14 cellular contexts compared by ENCODE assay signal in genomic region chr3:46898321-46899150, GRCh38. TPM values are rescaled to one million over a fixed set of nuclear protein-coding genes. Genes with fewer than 3 reads are reported as not detected.
DNase-seq lines count a peak whose midpoint lies in the region; ATAC-seq and TF ChIP-seq lines count a peak whose summit lies in the region.
"Had no signal": no experiment of that assay in that cellular context is flagged by ENCODE, and none has a peak within 500 bp of the region (broad histone marks: within the 10 kb centered on the region; RNA-seq: fewer than 3 reads in every experiment).

No MANE protein-coding gene starts in this region.

- no peak overlapping the region for H3K4me3 ChIP-seq in left lung
- H3K4me3 ChIP-seq: breast epithelium had no signal

- H3K4me3 Mint-ChIP-seq in activated T-cell treated with anti-CD3 and anti-CD28 coated beads, Interleukin-2, amount 50 U/mL, for 4 hours = no peak overlapping the region
- peak overlapping the region; percentile 16 for H3K4me3 Mint-ChIP-seq in activated T-helper 17 cell treated with anti-CD3 and anti-CD28 coated beads, Interleukin-2, amount 50 U/mL, for 72 hours
- H3K4me3 Mint-ChIP-seq in stimulated activated naive B cell treated with anti-CD40 and anti-IgM and Interleukin-4, amounts not matched to agents 10 μg/mL and 1 μg/mL and 100 μg/mL, for 72 hours = peak overlapping the region; percentile 64 to 69
- H3K4me3 Mint-ChIP-seq: activated T-cell treated with anti-CD3 and anti-CD28 coated beads, Interleukin-2, amount 50 U/mL, for 24 hours had no signal

- peaks cover 10 to 45% of the 10 kb centered on the region in 2 donors for H3K27me3 ChIP-seq in left lung

- H3K9me3 ChIP-seq in left lung = no peaks in the 10 kb centered on the region
- H3K9me3 ChIP-seq: breast epithelium, Peyer's patch had no signal

- no peak for DNase-seq in activated T-cell treated with anti-CD3 and anti-CD28 coated beads, Interleukin-2, amount 50 U/mL, for 4 hours
- no peak for DNase-seq in activated T-cell treated with anti-CD3 and anti-CD28 coated beads, Interleukin-2, amount 50 U/mL, for 1 hour
- DNase-seq in left lung (peak in 1 of 2 donors; percentile 81), NOMO-1 treated with DMSO at 0.1 percent for 48 hours (lab: John Stamatoyannopoulos, UW; ENCODE audit: unreplicated experiment) (no peak), HPDE6-E6E7 (ENCODE audit: extremely low spot score) (no peak), medulla oblongata (ENCODE audit: extremely low spot score) (no peak)
- DNase-seq in stimulated activated naive B cell treated with anti-CD40 and anti-IgM and Interleukin-4, amounts not matched to agents 10 μg/mL and 1 μg/mL and 100 μg/mL, for 72 hours = no peak
- DNase-seq: ACHN; activated T-cell treated with anti-CD3 and anti-CD28 coated beads, Interleukin-2, amount 50 U/mL, for 24 hours; NCI-H2107; Peyer's patch had no signal

- H3K27ac ChIP-seq in left lung = no peak overlapping the region
- H3K27ac ChIP-seq: breast epithelium, Peyer's patch had no signal

- no peak for TF ChIP-seq CTCF in left lung (IDR thresholded peaks at IDR 0.05)

- no peaks in the 10 kb centered on the region for H3K36me3 ChIP-seq in left lung
- H3K36me3 ChIP-seq: breast epithelium, Peyer's patch had no signal

- no peaks in the 10 kb centered on the region for H3K36me3 Mint-ChIP-seq in activated T-cell treated with anti-CD3 and anti-CD28 coated beads, Interleukin-2, amount 50 U/mL, for 4 hours (ENCODE audit: insufficient read depth)
- H3K36me3 Mint-ChIP-seq in activated T-helper 17 cell treated with anti-CD3 and anti-CD28 coated beads, Interleukin-2, amount 50 U/mL, for 72 hours (ENCODE audit: low read depth) = no peaks in the 10 kb centered on the region
- H3K36me3 Mint-ChIP-seq in stimulated activated naive B cell treated with anti-CD40 and anti-IgM and Interleukin-4, amounts not matched to agents 10 μg/mL and 1 μg/mL and 100 μg/mL, for 72 hours = no peaks in the 10 kb centered on the region

- no peaks in the 10 kb centered on the region for H3K9me3 Mint-ChIP-seq in activated T-cell treated with anti-CD3 and anti-CD28 coated beads, Interleukin-2, amount 50 U/mL, for 4 hours
- no peaks in the 10 kb centered on the region for H3K9me3 Mint-ChIP-seq in activated T-helper 17 cell treated with anti-CD3 and anti-CD28 coated beads, Interleukin-2, amount 50 U/mL, for 72 hours
- H3K9me3 Mint-ChIP-seq in stimulated activated naive B cell treated with anti-CD40 and anti-IgM and Interleukin-4, amounts not matched to agents 10 μg/mL and 1 μg/mL and 100 μg/mL, for 72 hours = no peaks in the 10 kb centered on the region
- H3K9me3 Mint-ChIP-seq: activated T-cell treated with anti-CD3 and anti-CD28 coated beads, Interleukin-2, amount 50 U/mL, for 24 hours had no signal

- ATAC-seq in activated T-cell treated with anti-CD3 and anti-CD28 coated beads, Interleukin-2, amount 50 U/mL, for 4 hours = peak; percentile 8 to 36
- no peak for ATAC-seq in activated T-helper 17 cell treated with anti-CD3 and anti-CD28 coated beads, Interleukin-2, amount 50 U/mL, for 72 hours (replicated peaks)
- peak; percentile 11 for ATAC-seq in left lung
- ATAC-seq in stimulated activated naive B cell treated with anti-CD40 and anti-IgM and Interleukin-4, amounts not matched to agents 10 μg/mL and 1 μg/mL and 100 μg/mL, for 72 hours (replicated peaks) = peak; percentile 56 to 65

- intact Hi-C loops in left lung (cut with DNase I) = no loop called here

- peaks cover 10% of the 10 kb centered on the region for H3K4me1 Mint-ChIP-seq in activated T-cell treated with anti-CD3 and anti-CD28 coated beads, Interleukin-2, amount 50 U/mL, for 4 hours (ENCODE audit: low read depth)
- no peaks in the 10 kb centered on the region for H3K4me1 Mint-ChIP-seq in activated T-helper 17 cell treated with anti-CD3 and anti-CD28 coated beads, Interleukin-2, amount 50 U/mL, for 72 hours
- H3K4me1 Mint-ChIP-seq in stimulated activated naive B cell treated with anti-CD40 and anti-IgM and Interleukin-4, amounts not matched to agents 10 μg/mL and 1 μg/mL and 100 μg/mL, for 72 hours = peaks cover 18 to 24% of the 10 kb centered on the region in 2 donors

- H3K27me3 Mint-ChIP-seq in activated T-cell treated with anti-CD3 and anti-CD28 coated beads, Interleukin-2, amount 50 U/mL, for 4 hours (ENCODE audit: low read depth) = peaks cover 22% of the 10 kb centered on the region
- peaks cover 24% of the 10 kb centered on the region for H3K27me3 Mint-ChIP-seq in activated T-helper 17 cell treated with anti-CD3 and anti-CD28 coated beads, Interleukin-2, amount 50 U/mL, for 72 hours
- peaks cover 37 to 40% of the 10 kb centered on the region in 2 donors for H3K27me3 Mint-ChIP-seq in stimulated activated naive B cell treated with anti-CD40 and anti-IgM and Interleukin-4, amounts not matched to agents 10 μg/mL and 1 μg/mL and 100 μg/mL, for 72 hours

- H3K4me1 ChIP-seq in left lung = peaks cover 0 to 23% of the 10 kb centered on the region in 2 donors
- H3K4me1 ChIP-seq: breast epithelium had no signal

- no peak overlapping the region for H3K27ac Mint-ChIP-seq in activated T-helper 17 cell treated with anti-CD3 and anti-CD28 coated beads, Interleukin-2, amount 50 U/mL, for 72 hours
- H3K27ac Mint-ChIP-seq in stimulated activated naive B cell treated with anti-CD40 and anti-IgM and Interleukin-4, amounts not matched to agents 10 μg/mL and 1 μg/mL and 100 μg/mL, for 72 hours = no peak overlapping the region
- H3K27ac Mint-ChIP-seq: activated T-cell treated with anti-CD3 and anti-CD28 coated beads, Interleukin-2, amount 50 U/mL, for 24 hours had no signal

RNA-seq across cellular contexts. Expression of gene PTH1R, which starts 21.0 kb away (rescaled TPM):
- total RNA-seq in activated T-cell treated with anti-CD3 and anti-CD28 coated beads, Interleukin-2, amount 50 U/mL, for 4 hours = not detected
- total RNA-seq in activated T-helper 17 cell treated with anti-CD3 and anti-CD28 coated beads, Interleukin-2, amount 50 U/mL, for 72 hours = not detected
- 10 to 100 TPM; 12.0 to 22.8 TPM for total RNA-seq in left lung

RNA-seq across cellular contexts. Expression of gene MYL3, which starts 35.3 kb away (rescaled TPM):
- total RNA-seq in activated T-cell treated with anti-CD3 and anti-CD28 coated beads, Interleukin-2, amount 50 U/mL, for 4 hours = not detected
- not detected for total RNA-seq in activated T-helper 17 cell treated with anti-CD3 and anti-CD28 coated beads, Interleukin-2, amount 50 U/mL, for 72 hours
- total RNA-seq in left lung = 1 to 10 TPM; 3.1 to 4.9 TPM
- total RNA-seq: HT1080 had no signal

Comparison
In these comparisons a context has a peak if more than half of its experiments do, and no peak if none do; other contexts are left out.
1. RNA of gene PTH1R, which starts 21.0 kb away (total RNA-seq): 12.0 to 22.8 TPM in left lung; not detected in activated T-helper 17 cell treated with anti-CD3 and anti-CD28 coated beads, Interleukin-2, amount 50 U/mL, for 72 hours and not detected in activated T-cell treated with anti-CD3 and anti-CD28 coated beads, Interleukin-2, amount 50 U/mL, for 4 hours; every median in the first group is over 10 times any median in the second.
2. RNA of gene MYL3, which starts 35.3 kb away (total RNA-seq): 3.1 to 4.9 TPM in left lung; not detected in activated T-cell treated with anti-CD3 and anti-CD28 coated beads, Interleukin-2, amount 50 U/mL, for 4 hours and not detected in activated T-helper 17 cell treated with anti-CD3 and anti-CD28 coated beads, Interleukin-2, amount 50 U/mL, for 72 hours; every median in the first group is over 4 times any median in the second.